Comparison of ENCODE assay signal across 14 cellular contexts in genomic region chr18:23572012-23572411, GRCh38. TPM values are rescaled to one million over a fixed set of nuclear protein-coding genes. Genes with fewer than 3 reads are reported as not detected.
DNase-seq lines count a peak whose midpoint lies in the region; ATAC-seq and TF ChIP-seq lines count a peak whose summit lies in the region.
"Had no signal": no experiment of that assay in that cellular context is flagged by ENCODE, and none has a peak within 500 bp of the region (broad histone marks: within the 10 kb centered on the region; RNA-seq: fewer than 3 reads in every experiment).

No MANE protein-coding gene starts in this region.

- no peak for TF ChIP-seq CTCF in right lobe of liver (IDR thresholded peaks at IDR 0.05)
- TF ChIP-seq CTCF in psoas muscle (IDR thresholded peaks at IDR 0.05), result no peak
- TF ChIP-seq CTCF in GM13976 (IDR thresholded peaks at IDR 0.05; ENCODE audit: borderline replicate concordance, control extremely low read depth, extremely low read depth, insufficient read depth, missing control alignments), result no peak

- no peak overlapping the region for H3K4me3 Mint-ChIP-seq in activated T-cell treated with anti-CD3 and anti-CD28 coated beads, Interleukin-2, amount 50 U/mL, for 72 hours
- H3K4me3 Mint-ChIP-seq in T-helper 17 cell, result peak overlapping the region; percentile 19

- intact Hi-C loops in right lobe of liver (cut with DNase I) (loop anchor here in 1 of 2 donors (10.0 kb wide), 1 partner anchor 47 kb away; no protein-coding TSS in a partner anchor), psoas muscle (cut with DNase I) (no loop called here)

- 30% methylated on average over 2 of the region's 2 CpGs for WGBS in right lobe of liver (ENCODE audit: insufficient coverage, low coverage, low lambda C conversion rate, missing lambda C conversion rate)
- WGBS in psoas muscle, 3 donors, result 60 to 67% (median 63%) methylated on average over 2 of the region's 2 CpGs

- H3K27ac Mint-ChIP-seq in activated T-cell treated with anti-CD3 and anti-CD28 coated beads, Interleukin-2, amount 50 U/mL, for 72 hours, result peak overlapping the region; percentile 82
- H3K27ac Mint-ChIP-seq in T-helper 17 cell, result peak overlapping the region; percentile 99

- no peaks in the 10 kb centered on the region for H3K9me3 Mint-ChIP-seq in activated T-cell treated with anti-CD3 and anti-CD28 coated beads, Interleukin-2, amount 50 U/mL, for 72 hours

- H3K36me3 ChIP-seq in right lobe of liver (peaks cover 0 to 22% (median 3%) of the 10 kb centered on the region in 4 donors), psoas muscle (ENCODE audit: insufficient read depth in 1 of 2, low read depth in 1 of 2) (peaks cover 16 to 74% of the 10 kb centered on the region in 2 donors)

- no peak for DNase-seq in activated T-cell treated with anti-CD3 and anti-CD28 coated beads, Interleukin-2, amount 50 U/mL, for 72 hours
- no peak for DNase-seq in activated T-cell treated with anti-CD3 and anti-CD28 coated beads, Interleukin-2, amount 50 U/mL, for 1 hour
- DNase-seq in T-helper 17 cell (no peak), right lobe of liver (no peak), psoas muscle (no peak), NCI-H524 (lab: John Stamatoyannopoulos, UW) (no peak), GM13976 (ENCODE audit: low spot score) (no peak)
- DNase-seq: ACHN, DMS 273 treated with DMSO at 0.1 percent for 48 hours, KBM-7, NCI-H2107, NCI-H345, NCI-H69, PC-3 had no signal

- H3K4me1 Mint-ChIP-seq in activated T-cell treated with anti-CD3 and anti-CD28 coated beads, Interleukin-2, amount 50 U/mL, for 72 hours (ENCODE audit: low read depth), result peaks cover 31% of the 10 kb centered on the region
- peaks cover 35% of the 10 kb centered on the region for H3K4me1 Mint-ChIP-seq in T-helper 17 cell

- peaks cover 12 to 13% of the 10 kb centered on the region in 2 donors for H3K36me3 Mint-ChIP-seq in activated T-cell treated with anti-CD3 and anti-CD28 coated beads, Interleukin-2, amount 50 U/mL, for 72 hours (ENCODE audit: insufficient read depth in 2 of 2)
- H3K36me3 Mint-ChIP-seq in T-helper 17 cell (ENCODE audit: low read depth), result peaks cover 12% of the 10 kb centered on the region

- in situ Hi-C loops in GM13976 (cut with MboI; ENCODE audit: low sequenced_read_pairs, unreplicated experiment), result no loop called here

- H3K27me3 ChIP-seq in right lobe of liver, result no peaks in the 10 kb centered on the region
- no peaks in the 10 kb centered on the region for H3K27me3 ChIP-seq in psoas muscle (ENCODE audit: insufficient read depth in 3 of 3, low read length in 2 of 3)

- no peaks in the 10 kb centered on the region for H3K27me3 Mint-ChIP-seq in activated T-cell treated with anti-CD3 and anti-CD28 coated beads, Interleukin-2, amount 50 U/mL, for 72 hours (ENCODE audit: low read depth)
- no peaks in the 10 kb centered on the region for H3K27me3 Mint-ChIP-seq in T-helper 17 cell

- TF ChIP-seq POLR2A in right lobe of liver (IDR thresholded peaks at IDR 0.05), result no peak

- no peak for ATAC-seq in activated T-cell treated with anti-CD3 and anti-CD28 coated beads, Interleukin-2, amount 50 U/mL, for 72 hours (replicated peaks in 1 of 2)
- no peak for ATAC-seq in T-helper 17 cell
- peak; percentile 32 to 71 (median 58) for ATAC-seq in right lobe of liver
- ATAC-seq in psoas muscle, result no peak
- ATAC-seq: PC-3 had no signal

- no peak overlapping the region for H3K27ac ChIP-seq in right lobe of liver
- H3K27ac ChIP-seq in psoas muscle, result no peak overlapping the region

- H3K4me1 ChIP-seq in right lobe of liver, result peaks cover 0 to 34% (median 6%) of the 10 kb centered on the region in 4 donors
- H3K4me1 ChIP-seq in psoas muscle, result peaks cover 24% of the 10 kb centered on the region

- H3K9me3 ChIP-seq in T-helper 17 cell (ENCODE audit: control insufficient read depth, low read length, poor library complexity, severe bottlenecking) (no peaks in the 10 kb centered on the region), right lobe of liver (no peaks in the 10 kb centered on the region), psoas muscle (no peaks in the 10 kb centered on the region)

- H3K4me3 ChIP-seq in right lobe of liver (no peak overlapping the region), psoas muscle (no peak overlapping the region)

RNA-seq across cellular contexts. Expression of gene NPC1, which starts 14.3 kb away (rescaled TPM):
- total RNA-seq in activated T-cell treated with anti-CD3 and anti-CD28 coated beads, Interleukin-2, amount 50 U/mL, for 72 hours, result 10 to 100 TPM; 29.3 to 32.4 TPM
- 10 to 100 TPM; 43.5 to 45.8 TPM for total RNA-seq in T-helper 17 cell
- total RNA-seq in right lobe of liver, result 10 to 100 TPM; 11.9 to 31.2 (median 20.0) TPM
- total RNA-seq in psoas muscle, result 10 to 100 TPM; 27.6 to 58.0 (median 41.8) TPM
- 100 to 1,000 TPM in 1 of 3 donors, 10 to 100 TPM in 2; 24.8 to 126 (median 30.3) TPM for polyA plus RNA-seq in psoas muscle

Comparison
In these comparisons a context has a peak if more than half of its experiments do, and no peak if none do; other contexts are left out.
1. ATAC-seq: peak in right lobe of liver (4 of 4); none in activated T-cell treated with anti-CD3 and anti-CD28 coated beads, Interleukin-2, amount 50 U/mL, for 72 hours (0 of 2), T-helper 17 cell (single experiment) and psoas muscle (0 of 4).